Comparison of ENCODE assay signal across 8 cellular contexts in genomic region chr19:58476498-58477015, GRCh38. TPM values are rescaled to one million over a fixed set of nuclear protein-coding genes. Genes with fewer than 3 reads are reported as not detected.
DNase-seq lines count a peak whose midpoint lies in the region; ATAC-seq and TF ChIP-seq lines count a peak whose summit lies in the region.

No MANE protein-coding gene starts in this region.

- CTCF ChIA-PET in activated naive CD4-positive, alpha-beta T cell treated with anti-CD3 and anti-CD28 coated beads for 36 hours (lab: Charles Lee) = no interaction called here

- intact Hi-C loops in activated naive CD4-positive, alpha-beta T cell treated with anti-CD3 and anti-CD28 coated beads for 36 hours (cut with micrococcal nuclease) = loop anchor here (1.0 kb wide), 5 partner anchors 23 to 198 kb away; partner anchors contain the start of genes ZBTB45, ZNF132 and ZNF8

- H3K4me1 Mint-ChIP-seq in activated naive CD4-positive, alpha-beta T cell treated with anti-CD3 and anti-CD28 coated beads for 36 hours (ENCODE audit: low read depth) = peaks cover 13% of the 10 kb centered on the region
- H3K4me1 Mint-ChIP-seq in natural killer cell treated with Interleukin-12 subunit alpha and Interleukin-12 subunit beta and Interleukin-15 and Interleukin-18, amount 100 ng/mL, for 72 hours (ENCODE audit: low read depth in 2 of 2) = peaks cover 11 to 13% of the 10 kb centered on the region in 2 donors

- peak overlapping the region; percentile 94 for H3K4me3 Mint-ChIP-seq in activated naive CD4-positive, alpha-beta T cell treated with anti-CD3 and anti-CD28 coated beads for 36 hours
- H3K4me3 Mint-ChIP-seq in natural killer cell treated with Interleukin-12 subunit alpha and Interleukin-12 subunit beta and Interleukin-15 and Interleukin-18, amount 100 ng/mL, for 72 hours = peak overlapping the region; percentile 88

- peaks cover 7% of the 10 kb centered on the region; the same call in 1 of the 2 replicates for H3K36me3 ChIP-seq in RWPE2 (ENCODE audit: low read depth)

- H3K27me3 ChIP-seq in RWPE2 (ENCODE audit: insufficient read depth, poor library complexity, severe bottlenecking) = no peaks in the 10 kb centered on the region

- peak overlapping the region; percentile 38 for H3K4me3 ChIP-seq in RWPE2 (ENCODE audit: severe bottlenecking)

- H3K27ac Mint-ChIP-seq in activated naive CD4-positive, alpha-beta T cell treated with anti-CD3 and anti-CD28 coated beads for 36 hours = peak overlapping the region; percentile 87
- peak overlapping the region; percentile 84 to 89 for H3K27ac Mint-ChIP-seq in natural killer cell treated with Interleukin-12 subunit alpha and Interleukin-12 subunit beta and Interleukin-15 and Interleukin-18, amount 100 ng/mL, for 72 hours

- no peaks in the 10 kb centered on the region for H3K27me3 Mint-ChIP-seq in activated naive CD4-positive, alpha-beta T cell treated with anti-CD3 and anti-CD28 coated beads for 36 hours (ENCODE audit: low read depth)
- H3K27me3 Mint-ChIP-seq in natural killer cell treated with Interleukin-12 subunit alpha and Interleukin-12 subunit beta and Interleukin-15 and Interleukin-18, amount 100 ng/mL, for 72 hours = no peaks in the 10 kb centered on the region

- no peaks in the 10 kb centered on the region for H3K36me3 Mint-ChIP-seq in activated naive CD4-positive, alpha-beta T cell treated with anti-CD3 and anti-CD28 coated beads for 36 hours (ENCODE audit: low read depth)
- no peaks in the 10 kb centered on the region for H3K36me3 Mint-ChIP-seq in natural killer cell treated with Interleukin-12 subunit alpha and Interleukin-12 subunit beta and Interleukin-15 and Interleukin-18, amount 100 ng/mL, for 72 hours

- peaks cover 5% of the 10 kb centered on the region for H3K4me1 ChIP-seq in RWPE2 (ENCODE audit: insufficient read depth, poor library complexity, severe bottlenecking)

- no peak for DNase-seq in activated naive CD4-positive, alpha-beta T cell treated with anti-CD3 and anti-CD28 coated beads for 36 hours
- no peak for DNase-seq in activated naive CD4-positive, alpha-beta T cell (lab: John Stamatoyannopoulos, UW)
- DNase-seq in RWPE2 (ENCODE audit: low spot score) (no peak), epithelial cell of prostate (ENCODE audit: low read depth, low spot score) (no peak), ecto neural progenitor cell (ENCODE audit: low spot score) (no peak), GM10266 (ENCODE audit: extremely low spot score) (no peak)
- DNase-seq in natural killer cell treated with Interleukin-12 subunit alpha and Interleukin-12 subunit beta and Interleukin-15 and Interleukin-18, amount 100 ng/mL, for 72 hours (ENCODE audit: low spot score) = no peak

- TF ChIP-seq CTCF in RWPE2 (IDR thresholded peaks at IDR 0.05; ENCODE audit: poor library complexity, severe bottlenecking) (no peak), GM10266 (IDR thresholded peaks at IDR 0.05; ENCODE audit: control insufficient read depth, insufficient read depth, low read depth, missing control alignments) (no peak)

- no peaks in the 10 kb centered on the region for H3K9me3 Mint-ChIP-seq in activated naive CD4-positive, alpha-beta T cell treated with anti-CD3 and anti-CD28 coated beads for 36 hours
- no peaks in the 10 kb centered on the region for H3K9me3 Mint-ChIP-seq in natural killer cell treated with Interleukin-12 subunit alpha and Interleukin-12 subunit beta and Interleukin-15 and Interleukin-18, amount 100 ng/mL, for 72 hours

- H3K27ac ChIP-seq in RWPE2 (ENCODE audit: poor library complexity, severe bottlenecking) (peak overlapping the region; percentile 61), epithelial cell of prostate (peak overlapping the region; percentile 79)

- ATAC-seq in RWPE2 (ENCODE audit: low read depth) (no peak; the same call in 2 of the 3 replicates), GM21717 (IDR thresholded peaks at IDR 0.05; ENCODE audit: unreplicated experiment) (no peak)
- no peak for ATAC-seq in natural killer cell treated with Interleukin-12 subunit alpha and Interleukin-12 subunit beta and Interleukin-15 and Interleukin-18, amount 100 ng/mL, for 72 hours

- H3K9me3 ChIP-seq in RWPE2 (ENCODE audit: severe bottlenecking) = no peaks in the 10 kb centered on the region

RNA-seq across cellular contexts. Expression of gene ZNF446, which starts 0.4 kb away (rescaled TPM):
- total RNA-seq in activated naive CD4-positive, alpha-beta T cell treated with anti-CD3 and anti-CD28 coated beads for 36 hours = 1 to 10 TPM; 2.6 to 2.9 TPM
- total RNA-seq in natural killer cell treated with Interleukin-12 subunit alpha and Interleukin-12 subunit beta and Interleukin-15 and Interleukin-18, amount 100 ng/mL, for 72 hours = 1 to 10 TPM; 3.9 to 5.8 TPM

RNA-seq across cellular contexts. Expression of gene ZNF324, which starts 9.7 kb away (rescaled TPM):
- total RNA-seq in activated naive CD4-positive, alpha-beta T cell treated with anti-CD3 and anti-CD28 coated beads for 36 hours = 1 to 10 TPM; 2.4 to 3.0 TPM
- 10 to 100 TPM; 15.2 to 15.5 TPM for total RNA-seq in natural killer cell treated with Interleukin-12 subunit alpha and Interleukin-12 subunit beta and Interleukin-15 and Interleukin-18, amount 100 ng/mL, for 72 hours

RNA-seq across cellular contexts. Expression of gene ZNF324B, which starts 25.1 kb away (rescaled TPM):
- total RNA-seq in activated naive CD4-positive, alpha-beta T cell treated with anti-CD3 and anti-CD28 coated beads for 36 hours = 1 to 10 TPM; 5.8 to 6.2 TPM
- 10 to 100 TPM in 1 of 2 donors, 1 to 10 TPM in 1; 8.8 to 14.4 TPM for total RNA-seq in natural killer cell treated with Interleukin-12 subunit alpha and Interleukin-12 subunit beta and Interleukin-15 and Interleukin-18, amount 100 ng/mL, for 72 hours

RNA-seq across cellular contexts. Expression of gene SLC27A5, which starts 35.2 kb away (rescaled TPM):
- total RNA-seq in activated naive CD4-positive, alpha-beta T cell treated with anti-CD3 and anti-CD28 coated beads for 36 hours = 10 to 100 TPM; 13.8 to 14.4 TPM
- total RNA-seq in natural killer cell treated with Interleukin-12 subunit alpha and Interleukin-12 subunit beta and Interleukin-15 and Interleukin-18, amount 100 ng/mL, for 72 hours = 10 to 100 TPM; 15.1 to 29.1 TPM

RNA-seq across cellular contexts. Expression of gene ZNF132, which starts 36.6 kb away (rescaled TPM):
- total RNA-seq in activated naive CD4-positive, alpha-beta T cell treated with anti-CD3 and anti-CD28 coated beads for 36 hours = 1 to 10 TPM; 2.8 to 2.9 TPM
- total RNA-seq in natural killer cell treated with Interleukin-12 subunit alpha and Interleukin-12 subunit beta and Interleukin-15 and Interleukin-18, amount 100 ng/mL, for 72 hours = 1 to 10 TPM; 3.2 to 5.3 TPM

Comparison
In these comparisons a context has a peak if more than half of its experiments do, and no peak if none do; other contexts are left out.
1. RNA of gene ZNF324, which starts 9.7 kb away (total RNA-seq): 15.2 to 15.5 TPM in natural killer cell treated with Interleukin-12 subunit alpha and Interleukin-12 subunit beta and Interleukin-15 and Interleukin-18, amount 100 ng/mL, for 72 hours; 2.4 to 3.0 TPM in activated naive CD4-positive, alpha-beta T cell treated with anti-CD3 and anti-CD28 coated beads for 36 hours; every median in the first group is over 4 times any median in the second.